ENCODE assay signal across 1 cellular context in the genomic region with DNA sequence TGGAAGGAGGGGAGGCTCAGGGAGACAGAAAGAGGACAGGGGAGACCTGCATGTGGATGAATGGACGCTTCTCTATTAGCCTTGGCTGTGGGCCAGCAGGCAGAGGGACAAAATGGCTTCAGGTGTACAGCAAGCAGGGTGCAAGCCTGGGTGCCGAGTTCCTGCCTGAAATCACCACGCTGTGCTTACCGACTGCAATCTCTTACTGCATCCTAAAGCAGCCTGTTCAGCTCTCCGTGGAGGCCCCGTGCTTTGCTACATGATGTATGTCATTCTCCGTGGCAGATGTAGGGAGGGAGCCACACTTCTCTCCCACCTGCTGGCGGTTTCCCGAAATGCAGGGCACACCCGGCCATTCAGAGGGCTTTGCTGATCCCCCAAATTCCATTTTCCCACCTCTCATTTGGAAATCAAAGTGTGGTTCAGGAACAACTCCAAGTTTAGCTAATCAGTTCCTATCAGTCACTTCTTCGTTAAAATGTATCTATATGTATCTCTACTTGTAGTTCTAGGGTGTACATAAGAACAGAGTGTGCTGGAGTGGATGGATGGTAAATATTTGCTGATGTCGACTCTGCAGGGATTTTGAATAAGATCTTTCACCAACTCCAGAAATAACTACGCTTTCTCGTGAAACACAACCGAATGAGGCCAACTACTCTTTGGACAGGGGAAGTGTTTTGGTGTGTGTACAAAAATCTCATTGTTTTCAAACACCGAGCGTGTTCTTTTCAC.
TF ChIP-seq lines count a peak whose summit lies in the region.

No MANE protein-coding gene starts in this region.

TF ChIP-seq in GM23338, 12 proteins besides CTCF, POLR2A, EP300 and RAD21 (continued from another document):
- TF ChIP-seq, protein P1, sequence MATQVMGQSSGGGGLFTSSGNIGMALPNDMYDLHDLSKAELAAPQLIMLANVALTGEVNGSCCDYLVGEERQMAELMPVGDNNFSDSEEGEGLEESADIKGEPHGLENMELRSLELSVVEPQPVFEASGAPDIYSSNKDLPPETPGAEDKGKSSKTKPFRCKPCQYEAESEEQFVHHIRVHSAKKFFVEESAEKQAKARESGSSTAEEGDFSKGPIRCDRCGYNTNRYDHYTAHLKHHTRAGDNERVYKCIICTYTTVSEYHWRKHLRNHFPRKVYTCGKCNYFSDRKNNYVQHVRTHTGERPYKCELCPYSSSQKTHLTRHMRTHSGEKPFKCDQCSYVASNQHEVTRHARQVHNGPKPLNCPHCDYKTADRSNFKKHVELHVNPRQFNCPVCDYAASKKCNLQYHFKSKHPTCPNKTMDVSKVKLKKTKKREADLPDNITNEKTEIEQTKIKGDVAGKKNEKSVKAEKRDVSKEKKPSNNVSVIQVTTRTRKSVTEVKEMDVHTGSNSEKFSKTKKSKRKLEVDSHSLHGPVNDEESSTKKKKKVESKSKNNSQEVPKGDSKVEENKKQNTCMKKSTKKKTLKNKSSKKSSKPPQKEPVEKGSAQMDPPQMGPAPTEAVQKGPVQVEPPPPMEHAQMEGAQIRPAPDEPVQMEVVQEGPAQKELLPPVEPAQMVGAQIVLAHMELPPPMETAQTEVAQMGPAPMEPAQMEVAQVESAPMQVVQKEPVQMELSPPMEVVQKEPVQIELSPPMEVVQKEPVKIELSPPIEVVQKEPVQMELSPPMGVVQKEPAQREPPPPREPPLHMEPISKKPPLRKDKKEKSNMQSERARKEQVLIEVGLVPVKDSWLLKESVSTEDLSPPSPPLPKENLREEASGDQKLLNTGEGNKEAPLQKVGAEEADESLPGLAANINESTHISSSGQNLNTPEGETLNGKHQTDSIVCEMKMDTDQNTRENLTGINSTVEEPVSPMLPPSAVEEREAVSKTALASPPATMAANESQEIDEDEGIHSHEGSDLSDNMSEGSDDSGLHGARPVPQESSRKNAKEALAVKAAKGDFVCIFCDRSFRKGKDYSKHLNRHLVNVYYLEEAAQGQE (IDR thresholded peaks at IDR 0.05; ENCODE audit: unreplicated experiment): no peak
- no peak for TF ChIP-seq NANOG (IDR thresholded peaks at IDR 0.05; ENCODE audit: borderline replicate concordance)
- TF ChIP-seq JUNB (IDR thresholded peaks at IDR 0.05; ENCODE audit: unreplicated experiment): no peak
- TF ChIP-seq ZNF114 (CRISPR knock-in tag; IDR thresholded peaks at IDR 0.05): no peak
